In genomic region chr1:91548382-91549040, GRCh38 we compare ENCODE assay signal across 14 cellular contexts. TPM values are rescaled to one million over a fixed set of nuclear protein-coding genes. Genes with fewer than 3 reads are reported as not detected.
DNase-seq lines count a peak whose midpoint lies in the region; ATAC-seq and TF ChIP-seq lines count a peak whose summit lies in the region.
"Had no signal": no experiment of that assay in that cellular context is flagged by ENCODE, and none has a peak within 500 bp of the region (broad histone marks: within the 10 kb centered on the region; RNA-seq: fewer than 3 reads in every experiment).

No MANE protein-coding gene starts in this region.

- peaks cover 60% of the 10 kb centered on the region for H3K4me1 Mint-ChIP-seq in activated CD4-positive, alpha-beta T cell treated with anti-CD3 and anti-CD28 coated beads, Interleukin-2, amount 10 ng/mL, durations not matched to agents 24 days and 14 days
- H3K4me1 Mint-ChIP-seq in activated T-helper 17 cell treated with anti-CD3 and anti-CD28 coated beads, Interleukin-2, amount 50 U/mL, for 72 hours, result peaks cover 56% of the 10 kb centered on the region

- H3K27ac Mint-ChIP-seq in activated CD4-positive, alpha-beta T cell treated with anti-CD3 and anti-CD28 coated beads, Interleukin-2, amount 10 ng/mL, durations not matched to agents 24 days and 14 days, result peak overlapping the region; percentile 79
- H3K27ac Mint-ChIP-seq in activated T-helper 17 cell treated with anti-CD3 and anti-CD28 coated beads, Interleukin-2, amount 50 U/mL, for 72 hours, result peak overlapping the region; percentile 62

- peak overlapping the region; percentile 77 for H3K4me2 ChIP-seq in Loucy (ENCODE audit: low read depth, low read length, poor library complexity, severe bottlenecking)

- peak overlapping the region; percentile 61 for H3K4me3 ChIP-seq in Loucy (ENCODE audit: low read length, poor library complexity, severe bottlenecking)
- no peak overlapping the region for H3K4me3 ChIP-seq in neutrophil (ENCODE audit: low read depth in 1 of 2, low read length in 1 of 2)
- no peak overlapping the region for H3K4me3 ChIP-seq in suprapubic skin
- H3K4me3 ChIP-seq: right atrium auricular region had no signal

- peak overlapping the region; percentile 60 for H3K4me3 Mint-ChIP-seq in activated CD4-positive, alpha-beta T cell treated with anti-CD3 and anti-CD28 coated beads, Interleukin-2, amount 10 ng/mL, durations not matched to agents 24 days and 14 days
- peak overlapping the region; percentile 66 for H3K4me3 Mint-ChIP-seq in activated T-helper 17 cell treated with anti-CD3 and anti-CD28 coated beads, Interleukin-2, amount 50 U/mL, for 72 hours

- peaks cover 2% of the 10 kb centered on the region for H3K36me3 Mint-ChIP-seq in activated CD4-positive, alpha-beta T cell treated with anti-CD3 and anti-CD28 coated beads, Interleukin-2, amount 10 ng/mL, durations not matched to agents 24 days and 14 days (ENCODE audit: low read depth)
- H3K36me3 Mint-ChIP-seq in activated T-helper 17 cell treated with anti-CD3 and anti-CD28 coated beads, Interleukin-2, amount 50 U/mL, for 72 hours (ENCODE audit: low read depth), result no peaks in the 10 kb centered on the region

- H3K9me3 Mint-ChIP-seq in activated CD4-positive, alpha-beta T cell treated with anti-CD3 and anti-CD28 coated beads, Interleukin-2, amount 10 ng/mL, durations not matched to agents 24 days and 14 days, result peaks cover 4% of the 10 kb centered on the region
- no peaks in the 10 kb centered on the region for H3K9me3 Mint-ChIP-seq in activated T-helper 17 cell treated with anti-CD3 and anti-CD28 coated beads, Interleukin-2, amount 50 U/mL, for 72 hours

- peaks cover 4% of the 10 kb centered on the region; the same call in 1 of the 2 replicates for H3F3A ChIP-seq in Loucy (ENCODE audit: low read depth)

- no peak for TF ChIP-seq EP300 in suprapubic skin (IDR thresholded peaks at IDR 0.05)

- H3K79me2 ChIP-seq in Loucy (ENCODE audit: insufficient read depth, low read length), result no peaks in the 10 kb centered on the region

- H3K27me3 ChIP-seq in Loucy (ENCODE audit: insufficient read depth, low read length, poor library complexity, severe bottlenecking), result no peaks in the 10 kb centered on the region
- H3K27me3 ChIP-seq in neutrophil, result no peaks in the 10 kb centered on the region
- no peaks in the 10 kb centered on the region for H3K27me3 ChIP-seq in suprapubic skin
- H3K27me3 ChIP-seq: right atrium auricular region had no signal

- TF ChIP-seq CTCF in Loucy (conservative IDR thresholded peaks at IDR 0.05; ENCODE audit: low read length) (no peak), neutrophil (IDR thresholded peaks at IDR 0.05) (no peak), suprapubic skin (IDR thresholded peaks at IDR 0.05) (no peak)

- WGBS in suprapubic skin, result 74% methylated on average over 3 of the region's 3 CpGs

- H3K36me3 ChIP-seq in Loucy (ENCODE audit: insufficient read depth, low read length) (no peaks in the 10 kb centered on the region), neutrophil (no peaks in the 10 kb centered on the region), suprapubic skin (no peaks in the 10 kb centered on the region)
- H3K36me3 ChIP-seq: right atrium auricular region had no signal

- peaks cover 8% of the 10 kb centered on the region for H3K27me3 Mint-ChIP-seq in activated CD4-positive, alpha-beta T cell treated with anti-CD3 and anti-CD28 coated beads, Interleukin-2, amount 10 ng/mL, durations not matched to agents 24 days and 14 days
- H3K27me3 Mint-ChIP-seq in activated T-helper 17 cell treated with anti-CD3 and anti-CD28 coated beads, Interleukin-2, amount 50 U/mL, for 72 hours, result no peaks in the 10 kb centered on the region

- H3K9ac ChIP-seq in Loucy (ENCODE audit: low read depth, low read length, poor library complexity, severe bottlenecking), result peak overlapping the region; percentile 65

- H3K27ac ChIP-seq in neutrophil (peak overlapping the region; percentile 68), suprapubic skin (no peak overlapping the region)
- H3K27ac ChIP-seq: right atrium auricular region had no signal

- H3K9me2 ChIP-seq in Loucy (replicated peaks; ENCODE audit: low read depth, low read length), result no peaks in the 10 kb centered on the region

- no peaks in the 10 kb centered on the region for H4K20me1 ChIP-seq in Loucy (ENCODE audit: insufficient read depth, low read length, poor library complexity, severe bottlenecking)

- peak; percentile 57 for ATAC-seq in activated T-helper 17 cell treated with anti-CD3 and anti-CD28 coated beads, Interleukin-2, amount 50 U/mL, for 72 hours (replicated peaks)
- ATAC-seq in GM18870 (IDR thresholded peaks at IDR 0.05; ENCODE audit: unreplicated experiment) (no peak), HG02970 (IDR thresholded peaks at IDR 0.05; ENCODE audit: low FRiP score, unreplicated experiment) (no peak)

- peak overlapping the region; percentile 56 for H2AFZ ChIP-seq in Loucy (ENCODE audit: low read length)

- TF ChIP-seq POLR2A in suprapubic skin (IDR thresholded peaks at IDR 0.05), result no peak

- intact Hi-C loops in activated CD4-positive, alpha-beta T cell treated with anti-CD3 and anti-CD28 coated beads, Interleukin-2, amount 10 ng/mL, durations not matched to agents 24 days and 14 days (cut with micrococcal nuclease), result no loop called here

- peak; percentile 66 for DNase-seq in activated CD4-positive, alpha-beta T cell treated with anti-CD3 and anti-CD28 coated beads, Interleukin-2, amount 10 ng/mL, durations not matched to agents 24 days and 14 days
- no peak for DNase-seq in activated CD4-positive, alpha-beta T cell treated with anti-CD3 and anti-CD28 coated beads, Interleukin-2, amount 50 U/mL, for 1 hour
- no peak for DNase-seq in suprapubic skin (ENCODE audit: low spot score in 2 of 2)
- DNase-seq: Calu3; foreskin melanocyte; NCI-H1105 treated with DMSO at 0.1 percent for 48 hours; NCI-H345; stimulated activated CD4-positive, alpha-beta T cell treated with anti-CD3 and anti-CD28 coated beads, Interleukin-2, amount 100 ng/mL, for 48 hours had no signal

- H3K4me1 ChIP-seq in Loucy (ENCODE audit: insufficient read depth, low read length, poor library complexity, severe bottlenecking) (peaks cover 32% of the 10 kb centered on the region), neutrophil (ENCODE audit: control insufficient read depth in 1 of 2, insufficient read depth in 1 of 2, low read depth in 1 of 2, low read length in 1 of 2) (peaks cover 15 to 20% of the 10 kb centered on the region in 2 experiments), suprapubic skin (peaks cover 10% of the 10 kb centered on the region)
- H3K4me1 ChIP-seq: right atrium auricular region had no signal

- H3K9me3 ChIP-seq in Loucy (ENCODE audit: insufficient read depth, low read depth, low read length) (no peaks in the 10 kb centered on the region), neutrophil (no peaks in the 10 kb centered on the region), suprapubic skin (no peaks in the 10 kb centered on the region)
- H3K9me3 ChIP-seq: right atrium auricular region had no signal

RNA-seq across cellular contexts. Expression of gene CDC7, which starts 47.9 kb away (rescaled TPM):
- total RNA-seq in activated CD4-positive, alpha-beta T cell treated with anti-CD3 and anti-CD28 coated beads, Interleukin-2, amount 10 ng/mL, durations not matched to agents 24 days and 14 days, result 21.4 and 22.3 TPM in 2 replicates
- total RNA-seq in activated T-helper 17 cell treated with anti-CD3 and anti-CD28 coated beads, Interleukin-2, amount 50 U/mL, for 72 hours, result 10 to 100 TPM; 24.4 to 27.2 TPM
- 1 to 10 TPM in 3 of 4 donors, under 1 TPM in 1; 0.47 to 5.4 (median 2.3) TPM for total RNA-seq in suprapubic skin
